In the genomic region with DNA sequence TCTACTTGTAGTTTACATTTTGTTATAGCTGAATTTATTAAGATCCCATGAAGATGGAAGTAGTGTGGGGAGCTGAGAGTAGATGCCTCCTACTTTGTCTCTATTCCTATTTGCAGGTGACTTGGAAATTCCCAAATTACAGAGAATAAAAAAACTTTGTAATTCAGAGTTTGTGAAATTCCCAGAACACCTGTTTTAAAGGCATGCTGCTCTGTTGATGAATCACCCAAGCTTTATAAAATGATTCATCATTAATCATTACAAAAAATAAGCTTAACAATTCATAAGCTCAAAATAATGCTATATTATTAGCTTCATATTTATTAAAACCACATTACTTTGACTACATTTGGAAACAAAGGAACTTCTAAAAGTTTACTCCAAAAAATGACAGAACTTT, we compare ENCODE assay signal across 19 cellular contexts.
DNase-seq lines count a peak whose midpoint lies in the region; ATAC-seq, FAIRE-seq and TF ChIP-seq lines count a peak whose summit lies in the region.
"Had no signal": no experiment of that assay in that cellular context is flagged by ENCODE, and none has a peak within 500 bp of the region (broad histone marks: within the 10 kb centered on the region; RNA-seq: fewer than 3 reads in every experiment).

No MANE protein-coding gene starts in this region.

- CTCF ChIA-PET in HCT116 (lab: Charles Lee), result no interaction called here
- CTCF ChIA-PET in endothelial cell of umbilical vein (lab: Charles Lee), result interaction anchor here (1.5 kb wide), 1 partner anchor 970 kb away, joined by 3 read pairs; no protein-coding TSS in a partner anchor

- dilution Hi-C loops in endothelial cell of umbilical vein (cut with MboI; ENCODE audit: extremely low pct_ligation_motif_present, low sequenced_read_pairs), result no loop called here

- no peaks in the 10 kb centered on the region for H3K36me3 Mint-ChIP-seq in mesothelial cell of epicardium
- H3K36me3 Mint-ChIP-seq: CD14-positive monocyte had no signal

- no peaks in the 10 kb centered on the region for H3K27me3 ChIP-seq in HCT116 (ENCODE audit: insufficient read depth, low read length)
- no peaks in the 10 kb centered on the region for H3K27me3 ChIP-seq in endothelial cell of umbilical vein (ENCODE audit: control insufficient read depth in 2 of 2, insufficient read depth in 2 of 2, low read length in 2 of 2)
- H3K27me3 ChIP-seq: SJSA1 had no signal

- TF ChIP-seq CTCF in HCT116 (IDR thresholded peaks at IDR 0.05 in 2 of 3, conservative IDR thresholded peaks at IDR 0.05 in 1 of 3; ENCODE audit: borderline replicate concordance in 1 of 3, insufficient read depth in 1 of 3, low read depth in 2 of 3, low read length in 2 of 3), result no peak
- no peak for TF ChIP-seq CTCF in endothelial cell of umbilical vein (IDR thresholded peaks at IDR 0.05; ENCODE audit: extremely low read depth in 1 of 2, insufficient read depth in 1 of 2, low read depth in 1 of 2, low read length in 2 of 2)
- TF ChIP-seq CTCF in mesothelial cell of epicardium (IDR thresholded peaks at IDR 0.05; ENCODE audit: unreplicated experiment), result no peak

- peak overlapping the region; percentile 31 for H3K27ac Mint-ChIP-seq in mesothelial cell of epicardium
- H3K27ac Mint-ChIP-seq: CD14-positive monocyte had no signal

- H3K9me1 ChIP-seq in endothelial cell of umbilical vein (replicated peaks; ENCODE audit: control insufficient read depth, extremely low read depth, insufficient read depth, low read length), result no peaks in the 10 kb centered on the region

- H3K36me3 ChIP-seq in HCT116 (ENCODE audit: control insufficient read depth in 1 of 2, insufficient read depth in 2 of 2, low read length in 2 of 2) (no peaks in the 10 kb centered on the region), endothelial cell of umbilical vein (ENCODE audit: control insufficient read depth in 2 of 2, extremely low read depth in 1 of 2, insufficient read depth in 2 of 2, low read length in 2 of 2) (no peaks in the 10 kb centered on the region)
- H3K36me3 ChIP-seq: SJSA1 had no signal

- intact Hi-C loops in HCT116 (cut with micrococcal nuclease) (no loop called here), endothelial cell of umbilical vein (cut with micrococcal nuclease) (loop anchor here (5.0 to 10.0 kb wide), 2 partner anchors 713 to 965 kb away; no protein-coding TSS in a partner anchor), cardiac septum (cut with DNase I) (no loop called here)

- BruUV-seq in HCT116 (replicated peaks; lab: Mats Ljungman, UMichigan) (no TSS peak), endothelial cell of umbilical vein (replicated peaks; lab: Mats Ljungman, UMichigan) (no TSS peak)

- H3K27ac ChIP-seq in HCT116 (ENCODE audit: low read depth, low read length) (no peak overlapping the region), endothelial cell of umbilical vein (ENCODE audit: insufficient read depth, low read depth, low read length) (no peak overlapping the region)
- H3K27ac ChIP-seq: SJSA1 had no signal

- H3K9ac ChIP-seq in HCT116 (ENCODE audit: low read length) (no peak overlapping the region), endothelial cell of umbilical vein (replicated peaks; ENCODE audit: extremely low read depth, insufficient read depth, low read length) (no peak overlapping the region)

- peaks cover 15% of the 10 kb centered on the region for H3K9me3 Mint-ChIP-seq in mesothelial cell of epicardium

- POLR2A ChIA-PET in HCT116 (lab: Charles Lee), result no interaction called here
- POLR2A ChIA-PET in endothelial cell of umbilical vein (lab: Charles Lee), result no interaction called here

- no peak for TF ChIP-seq POLR2A in HCT116 (IDR thresholded peaks at IDR 0.05; ENCODE audit: borderline replicate concordance, extremely low read depth, insufficient read depth, insufficient read length)
- no peak for TF ChIP-seq POLR2A in endothelial cell of umbilical vein (IDR thresholded peaks at IDR 0.05; ENCODE audit: low read depth, low read length)

- H3K4me1 ChIP-seq in HCT116 (ENCODE audit: control insufficient read depth in 1 of 2, insufficient read depth in 2 of 2, low read length in 2 of 2) (no peaks in the 10 kb centered on the region; a peak in 1 of 4 replicates), endothelial cell of umbilical vein (ENCODE audit: control insufficient read depth, extremely low read depth, insufficient read depth, low read length) (no peaks in the 10 kb centered on the region)
- H3K4me1 ChIP-seq: SJSA1 had no signal

- H4K20me1 ChIP-seq in HCT116 (ENCODE audit: insufficient read depth) (no peaks in the 10 kb centered on the region), endothelial cell of umbilical vein (replicated peaks; ENCODE audit: control insufficient read depth, extremely low read depth, insufficient read depth, low read length) (no peaks in the 10 kb centered on the region)

- no peak overlapping the region for H3K4me3 Mint-ChIP-seq in mesothelial cell of epicardium
- H3K4me3 Mint-ChIP-seq: CD14-positive monocyte had no signal

- H3K9me3 ChIP-seq in HCT116 (ENCODE audit: control insufficient read depth in 1 of 2, insufficient read depth in 1 of 2, low read depth in 1 of 2, low read length in 2 of 2), result no peaks in the 10 kb centered on the region
- no peaks in the 10 kb centered on the region for H3K9me3 ChIP-seq in endothelial cell of umbilical vein (replicated peaks; ENCODE audit: control insufficient read depth, insufficient read depth, low read length)
- H3K9me3 ChIP-seq: SJSA1 had no signal

- H3K4me3 ChIP-seq in HCT116 (replicated peaks in 1 of 2; ENCODE audit: low read depth in 1 of 2, low read length in 2 of 2), result no peak overlapping the region
- no peak overlapping the region for H3K4me3 ChIP-seq in endothelial cell of umbilical vein (replicated peaks in 1 of 3; ENCODE audit: insufficient read depth in 1 of 3, low read depth in 1 of 3, low read length in 3 of 3)
- H3K4me3 ChIP-seq: K562, SJSA1 had no signal

- H3K79me2 ChIP-seq in HCT116 (ENCODE audit: insufficient read depth, low read length), result no peaks in the 10 kb centered on the region
- H3K79me2 ChIP-seq in endothelial cell of umbilical vein (ENCODE audit: control insufficient read depth, insufficient read depth, low read length), result no peaks in the 10 kb centered on the region

- H3K4me2 ChIP-seq in HCT116 (ENCODE audit: low read length) (no peak overlapping the region), endothelial cell of umbilical vein (ENCODE audit: insufficient read depth, low read length) (no peak overlapping the region)

- no peak for TF ChIP-seq RAD21 in HCT116 (IDR thresholded peaks at IDR 0.05; ENCODE audit: low read depth)

- no peaks in the 10 kb centered on the region for H3K9me2 ChIP-seq in HCT116 (ENCODE audit: insufficient read depth)

- H2AFZ ChIP-seq in HCT116 (ENCODE audit: low read depth, low read length, poor library complexity, severe bottlenecking) (no peak overlapping the region), endothelial cell of umbilical vein (ENCODE audit: low read depth, low read length) (no peak overlapping the region)

- ATAC-seq in HCT116 (no peak), HG03520 (IDR thresholded peaks at IDR 0.05; ENCODE audit: unreplicated experiment) (no peak)
- ATAC-seq: K562 had no signal

- no peak for DNase-seq in HCT116 (ENCODE audit: low read depth, low spot score)
- DNase-seq in RKO (ENCODE audit: low spot score), result peak; percentile 12
- DNase-seq in endothelial cell of umbilical vein (ENCODE audit: low read depth, low spot score), result peak; percentile 1
- DNase-seq in mesothelial cell of epicardium (ENCODE audit: low spot score in 2 of 2, unreplicated experiment in 2 of 2), result no peak
- DNase-seq in cardiac septum (ENCODE audit: low spot score), result no peak
- DNase-seq in AML-193 (lab: John Stamatoyannopoulos, UW), result no peak
- no peak for DNase-seq in 8988T
- DNase-seq: DMS79, NCI-H1105 treated with DMSO at 0.1 percent for 48 hours, NCI-H1694 treated with DMSO at 0.1 percent for 48 hours, NCI-H2227 treated with DMSO at 0.1 percent for 48 hours, NCI-H510A treated with DMSO at 0.1 percent for 48 hours, NCI-H82, OCI-M1 had no signal

- H3K27me3 Mint-ChIP-seq in mesothelial cell of epicardium (ENCODE audit: low read depth), result no peaks in the 10 kb centered on the region

- RAD21 ChIA-PET in HCT116 (lab: Charles Lee; ENCODE audit: low non-redundant PET in 1 of 2, low total read pairs in 2 of 2, uncharacterized antibody in 2 of 2, unreplicated experiment in 2 of 2), result no interaction called here

- no peak for FAIRE-seq in endothelial cell of umbilical vein (lab: Jason Lieb, UNC)
- FAIRE-seq: H54, K562 had no signal

- H3K4me1 Mint-ChIP-seq in mesothelial cell of epicardium, result peaks cover 13% of the 10 kb centered on the region
- H3K4me1 Mint-ChIP-seq: CD14-positive monocyte had no signal

TF ChIP-seq in HCT116, 20 proteins besides CTCF, POLR2A, EP300 and RAD21 (continues in another document):
- TF ChIP-seq ATF3 (IDR thresholded peaks at IDR 0.05) (no peak), ELF1 (IDR thresholded peaks at IDR 0.05; ENCODE audit: borderline replicate concordance, low read depth) (no peak)

TF ChIP-seq in endothelial cell of umbilical vein, 7 proteins besides CTCF, POLR2A, EP300 and RAD21:
- TF ChIP-seq JUN (IDR thresholded peaks at IDR 0.05; ENCODE audit: borderline replicate concordance, insufficient read depth, insufficient read length, low read depth) (no peak), FOS (IDR thresholded peaks at IDR 0.05; ENCODE audit: borderline replicate concordance, insufficient read depth, low read length) (peak; percentile 63), GATA2 (IDR thresholded peaks at IDR 0.05; ENCODE audit: insufficient read depth, insufficient read length, low read depth, low read length) (no peak)
- TF ChIP-seq, protein P1, sequence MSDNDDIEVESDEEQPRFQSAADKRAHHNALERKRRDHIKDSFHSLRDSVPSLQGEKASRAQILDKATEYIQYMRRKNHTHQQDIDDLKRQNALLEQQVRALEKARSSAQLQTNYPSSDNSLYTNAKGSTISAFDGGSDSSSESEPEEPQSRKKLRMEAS (IDR thresholded peaks at IDR 0.05; ENCODE audit: insufficient read depth, insufficient read length), result no peak
TF ChIP-seq in endothelial cell of umbilical vein: peak in this region for 1.

Comparison
In these comparisons a context has a peak if more than half of its experiments do, and no peak if none do; other contexts are left out.
1. DNase-seq: peak in RKO (single experiment) and endothelial cell of umbilical vein (single experiment); none in HCT116 (single experiment), mesothelial cell of epicardium (0 of 2), cardiac septum (single experiment), AML-193 (0 of 2) and 8988T (single experiment).